Comparison of ENCODE assay signal across 9 cellular contexts in genomic region chr1:209768354-209768774, GRCh38. TPM values are rescaled to one million over a fixed set of nuclear protein-coding genes. Genes with fewer than 3 reads are reported as not detected.
A peak's percentile ranks its signal among the peaks of the same experiment; 100 is the strongest.
DNase-seq lines count a peak whose midpoint lies in the region; ATAC-seq, FAIRE-seq and TF ChIP-seq lines count a peak whose summit lies in the region.
"Had no signal": no experiment of that assay in that cellular context is flagged by ENCODE, and none has a peak within 500 bp of the region (broad histone marks: within the 10 kb centered on the region; RNA-seq: fewer than 3 reads in every experiment).

No MANE protein-coding gene starts in this region.

- peak; percentile 96 for DNase-seq in GM12865 (ENCODE audit: low read depth)
- peak; percentile 59 for DNase-seq in NOMO-1 treated with DMSO at 0.1 percent for 48 hours (lab: John Stamatoyannopoulos, UW; ENCODE audit: unreplicated experiment)
- peak; percentile 82 for DNase-seq in activated naive CD4-positive, alpha-beta T cell treated with Interleukin-2 at 50 U/mL for 16 hours
- DNase-seq in psoas muscle, result no peak
- DNase-seq in UCSD-AML1 (lab: John Stamatoyannopoulos, UW; ENCODE audit: unreplicated experiment), result no peak
- DNase-seq in H54 (ENCODE audit: insufficient read length, low spot score), result no peak
- no peak for DNase-seq in inferior parietal cortex (ENCODE audit: extremely low spot score)

- TF ChIP-seq CTCF in GM12865 (IDR thresholded peaks at IDR 0.05; ENCODE audit: insufficient read depth, low read depth, low read length, missing control alignments) (no peak), psoas muscle (IDR thresholded peaks at IDR 0.05) (no peak)

- H3K4me1 ChIP-seq in psoas muscle, result no peaks in the 10 kb centered on the region

- H3K27me3 ChIP-seq in psoas muscle (ENCODE audit: insufficient read depth in 3 of 3, low read length in 2 of 3), result no peaks in the 10 kb centered on the region

- no peak overlapping the region for H3K27ac ChIP-seq in psoas muscle

- H3K9me3 ChIP-seq in psoas muscle, result no peaks in the 10 kb centered on the region

- H3K4me3 ChIP-seq in GM12865 (ENCODE audit: low read depth, low read length) (peak overlapping the region; percentile 77), psoas muscle (peak overlapping the region; percentile 19)

- FAIRE-seq in H54 (lab: Jason Lieb, UNC), result no peak

- H3K36me3 ChIP-seq in psoas muscle (ENCODE audit: insufficient read depth in 1 of 2, low read depth in 1 of 2), result no peaks in the 10 kb centered on the region

- ATAC-seq in GM21825 (IDR thresholded peaks at IDR 0.05; ENCODE audit: unreplicated experiment) (peak; percentile 84), psoas muscle (peak in 1 of 4 donors; percentile 16)
- ATAC-seq: HCT116 had no signal

- intact Hi-C loops in psoas muscle (cut with DNase I), result no loop called here

- no peak for TF ChIP-seq POLR2A in H54 (IDR thresholded peaks at IDR 0.05; ENCODE audit: low read depth, low read length)

- WGBS in psoas muscle, 3 donors, result 84 to 89% (median 85%) methylated on average over 9 of the region's 9 CpGs

RNA-seq across cellular contexts. Expression of gene TRAF3IP3, which starts 12.5 kb away (rescaled TPM):
- total RNA-seq in psoas muscle, result 1 to 10 TPM in 3 of 4 donors, under 1 TPM in 1; 0.84 to 2.0 (median 1.8) TPM
- polyA plus RNA-seq in psoas muscle, result under 1 TPM; 0.23 to 0.35 (median 0.27) TPM

RNA-seq across cellular contexts. Expression of gene C1orf74, which starts 16.0 kb away (rescaled TPM):
- 1 to 10 TPM in 2 of 4 donors, under 1 TPM in 2; 0.54 to 1.4 (median 0.99) TPM for total RNA-seq in psoas muscle
- polyA plus RNA-seq in psoas muscle, result 1 to 10 TPM in 2 of 3 donors, under 1 TPM in 1; 0.45 to 1.8 (median 1.6) TPM

RNA-seq across cellular contexts. Expression of gene IRF6, which starts 37.6 kb away (rescaled TPM):
- 1 to 10 TPM in 2 of 4 donors, under 1 TPM in 1, not detected in 1; 0.32 to 5.1 (median 1.1) TPM for total RNA-seq in psoas muscle
- under 1 TPM; 0.26 to 0.42 (median 0.31) TPM for polyA plus RNA-seq in psoas muscle

RNA-seq across cellular contexts. Expression of gene UTP25, which starts 59.4 kb away (rescaled TPM):
- total RNA-seq in psoas muscle, result 1 to 10 TPM; 3.2 to 5.4 (median 4.2) TPM
- 1 to 10 TPM; 1.9 to 5.2 (median 3.9) TPM for polyA plus RNA-seq in psoas muscle

Comparison
In these comparisons a context has a peak if more than half of its experiments do, and no peak if none do; other contexts are left out.
1. DNase-seq: peak in GM12865 (single experiment), NOMO-1 treated with DMSO at 0.1 percent for 48 hours (single experiment) and activated naive CD4-positive, alpha-beta T cell treated with Interleukin-2 at 50 U/mL for 16 hours (single experiment); none in psoas muscle (0 of 2), UCSD-AML1 (single experiment), H54 (single experiment) and inferior parietal cortex (single experiment).